In genomic region chrX:126448681-126449080, GRCh38 we compare ENCODE assay signal across 8 cellular contexts.
"Had no signal": no experiment of that assay in that cellular context is flagged by ENCODE, and none has a peak within 500 bp of the region (broad histone marks: within the 10 kb centered on the region; RNA-seq: fewer than 3 reads in every experiment).

No MANE protein-coding gene starts in this region.

- H3K27ac ChIP-seq: GM23248 had no signal

- H3K9ac ChIP-seq: GM23248 had no signal

- ATAC-seq: HCT116, K562 had no signal

- DNase-seq: GM23248, GOT3, H7, HFFc6, IMR-90 had no signal

- H2AFZ ChIP-seq: GM23248 had no signal

- H3K9me3 ChIP-seq: HAP-1 had no signal

- H3K36me3 ChIP-seq: HAP-1 had no signal

- H3K4me3 ChIP-seq: GM23248, HAP-1, K562 had no signal

- H3K4me1 ChIP-seq: HAP-1 had no signal
